In genomic region chr7:97951532-97951931, GRCh38 we compare ENCODE assay signal across 12 cellular contexts. TPM values are rescaled to one million over a fixed set of nuclear protein-coding genes. Genes with fewer than 3 reads are reported as not detected.
"Had no signal": no experiment of that assay in that cellular context is flagged by ENCODE, and none has a peak within 500 bp of the region (broad histone marks: within the 10 kb centered on the region; RNA-seq: fewer than 3 reads in every experiment).

No MANE protein-coding gene starts in this region.

RNA-seq across cellular contexts. Expression of gene OCM2, which starts 38.5 kb away (rescaled TPM):
- total RNA-seq: activated CD4-positive, alpha-beta T cell treated with anti-CD3 and anti-CD28 coated beads, Interleukin-2, amount 10 ng/mL, durations not matched to agents 7 days and 5 days; activated CD8-positive, alpha-beta T cell treated with anti-CD3 and anti-CD28 coated beads, Interleukin-2, amount 10 ng/mL, durations not matched to agents 7 days and 5 days; activated naive CD8-positive, alpha-beta T cell treated with anti-CD3 and anti-CD28 coated beads, Interleukin-2, amount 10 ng/mL, durations not matched to agents 7 days and 5 days; activated T-helper 2 cell treated with anti-CD3 and anti-CD28 coated beads, Interferon-gamma antibody, Interleukin-2, Interleukin-4, amounts not matched to agents 10 μg/mL and 5 μg/mL and 100 μg/mL, durations not matched to agents 14 hours and 24 hours and 36 hours; esophagus muscularis mucosa; heart right ventricle; liver; mesenteric fat pad; natural killer cell treated with Interleukin-12 subunit alpha and Interleukin-12 subunit beta and Interleukin-15 and Interleukin-18, amount 100 ng/mL, for 72 hours; T-helper 1 cell treated with Interleukin-12 subunit alpha and Interleukin-12 subunit beta and Interleukin-4 antibody, amounts not matched to agents 30 ng/mL and 1 ng/mL, for 36 hours; uterus had no signal
- polyA plus RNA-seq: heart right ventricle, immature natural killer cell, liver had no signal
